1 cellular context compared by ENCODE assay signal in genomic region chr14:90060312-90060964, GRCh38.
TF ChIP-seq lines count a peak whose summit lies in the region.

No MANE protein-coding gene starts in this region.

TF ChIP-seq in HEK293, 187 proteins besides CTCF, POLR2A, EP300 and RAD21 (continued from another document):
- TF ChIP-seq ZBTB10 (tag by site-specific recombination; IDR thresholded peaks at IDR 0.05) (no peak), ZBTB49 (tag by site-specific recombination; IDR thresholded peaks at IDR 0.05; ENCODE audit: low read depth) (no peak), ZNF112 (tag by site-specific recombination; IDR thresholded peaks at IDR 0.05) (no peak), ZNF561 (tag by site-specific recombination; IDR thresholded peaks at IDR 0.05; ENCODE audit: borderline replicate concordance) (peak; percentile 77), ZNF600 (tag by site-specific recombination; IDR thresholded peaks at IDR 0.05) (peak; percentile 98), BCL6B (tag by site-specific recombination; IDR thresholded peaks at IDR 0.05) (no peak), ZSCAN16 (tag by site-specific recombination; IDR thresholded peaks at IDR 0.05) (0 out of 2 replicates have a peak, but pooled peaks have one; percentile 37), KLF17 (tag by site-specific recombination; IDR thresholded peaks at IDR 0.05) (peak; percentile 32; the same call in 1 of the 2 replicates), ZNF433 (tag by site-specific recombination; IDR thresholded peaks at IDR 0.05; ENCODE audit: low read depth) (no peak)
